ENCODE assay signal across 9 cellular contexts in the genomic region with DNA sequence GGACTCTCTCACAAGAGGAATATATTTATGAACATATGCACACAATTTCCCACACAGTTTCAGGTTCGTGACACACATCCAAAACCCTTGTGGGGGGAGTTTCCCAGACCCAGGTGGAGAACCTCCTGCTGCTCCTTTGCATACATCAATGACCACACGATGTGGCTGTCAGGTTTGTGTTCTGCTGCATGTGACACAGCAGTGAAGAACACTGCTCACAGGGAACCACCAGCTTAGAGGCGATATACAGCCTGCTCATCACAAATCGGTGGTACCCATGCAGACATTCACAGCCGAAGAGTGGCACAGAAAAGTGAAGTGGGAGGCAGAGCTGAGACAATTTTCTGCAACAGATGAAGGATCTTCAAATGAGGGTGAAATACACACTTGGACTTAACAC.
DNase-seq lines count a peak whose midpoint lies in the region; ATAC-seq and TF ChIP-seq lines count a peak whose summit lies in the region.
"Had no signal": no experiment of that assay in that cellular context is flagged by ENCODE, and none has a peak within 500 bp of the region (broad histone marks: within the 10 kb centered on the region; RNA-seq: fewer than 3 reads in every experiment).

No MANE protein-coding gene starts in this region.

- no peak for DNase-seq in central memory CD8-positive, alpha-beta T cell (ENCODE audit: low spot score in 2 of 2)
- DNase-seq in NCI-H2107 treated with DMSO at 0.1 percent for 48 hours (lab: John Stamatoyannopoulos, UW; ENCODE audit: unreplicated experiment) (no peak), NOMO-1 treated with DMSO at 0.1 percent for 48 hours (lab: John Stamatoyannopoulos, UW; ENCODE audit: unreplicated experiment) (no peak), EL (no peak)
- DNase-seq in CD8-positive, alpha-beta T cell: no peak

- no peaks in the 10 kb centered on the region for H3K9me3 ChIP-seq in CD8-positive, alpha-beta T cell (ENCODE audit: low read length)
- H3K9me3 ChIP-seq: gastroesophageal sphincter had no signal

- CTCF ChIA-PET in CD8-positive, alpha-beta T cell (lab: Charles Lee): no interaction called here

- peaks cover 3% of the 10 kb centered on the region for H3K36me3 ChIP-seq in CD8-positive, alpha-beta T cell (ENCODE audit: insufficient read depth, low read length)
- H3K36me3 ChIP-seq: gastroesophageal sphincter had no signal

- H3K27ac ChIP-seq in CD8-positive, alpha-beta T cell (ENCODE audit: low read depth, low read length): no peak overlapping the region

- intact Hi-C loops in CD8-positive, alpha-beta T cell (cut with DNase I, micrococcal nuclease): no loop called here

- peak overlapping the region; percentile 66 for H3K27ac Mint-ChIP-seq in central memory CD8-positive, alpha-beta T cell (ENCODE audit: low read depth)
- no peak overlapping the region for H3K27ac Mint-ChIP-seq in CD8-positive, alpha-beta T cell

- ATAC-seq in GM18498 (IDR thresholded peaks at IDR 0.05; ENCODE audit: unreplicated experiment) (peak; percentile 87), GM19438 (IDR thresholded peaks at IDR 0.05; ENCODE audit: low read depth, unreplicated experiment) (peak; percentile 86), HG03103 (IDR thresholded peaks at IDR 0.05; ENCODE audit: low read depth, unreplicated experiment) (peak; percentile 77)
- no peak for ATAC-seq in central memory CD8-positive, alpha-beta T cell (replicated peaks; ENCODE audit: extremely low read depth, poor library complexity, severe bottlenecking)
- ATAC-seq in CD8-positive, alpha-beta T cell: no peak
- ATAC-seq: gastroesophageal sphincter had no signal

- H3K27me3 ChIP-seq in CD8-positive, alpha-beta T cell (ENCODE audit: insufficient read depth, low read length): no peaks in the 10 kb centered on the region
- H3K27me3 ChIP-seq: gastroesophageal sphincter had no signal

- no peaks in the 10 kb centered on the region for H3K27me3 Mint-ChIP-seq in central memory CD8-positive, alpha-beta T cell
- H3K27me3 Mint-ChIP-seq in CD8-positive, alpha-beta T cell (ENCODE audit: low read depth): no peaks in the 10 kb centered on the region

- H3K4me3 Mint-ChIP-seq in central memory CD8-positive, alpha-beta T cell: no peak overlapping the region
- no peak overlapping the region for H3K4me3 Mint-ChIP-seq in CD8-positive, alpha-beta T cell

- H3K4me3 ChIP-seq in CD8-positive, alpha-beta T cell (ENCODE audit: low read depth, low read length): no peak overlapping the region
- H3K4me3 ChIP-seq: gastroesophageal sphincter had no signal

- no peaks in the 10 kb centered on the region for H3K9me3 Mint-ChIP-seq in central memory CD8-positive, alpha-beta T cell
- H3K9me3 Mint-ChIP-seq in CD8-positive, alpha-beta T cell: no peaks in the 10 kb centered on the region

- peaks cover 7% of the 10 kb centered on the region for H3K36me3 Mint-ChIP-seq in central memory CD8-positive, alpha-beta T cell (ENCODE audit: insufficient read depth)
- H3K36me3 Mint-ChIP-seq in CD8-positive, alpha-beta T cell: peaks cover 25% of the 10 kb centered on the region

- TF ChIP-seq CTCF in CD8-positive, alpha-beta T cell (IDR thresholded peaks at IDR 0.05): no peak

- no peaks in the 10 kb centered on the region for H3K4me1 ChIP-seq in CD8-positive, alpha-beta T cell (ENCODE audit: insufficient read depth, low read length)

- H3K4me1 Mint-ChIP-seq in central memory CD8-positive, alpha-beta T cell: peaks cover 7% of the 10 kb centered on the region
- no peaks in the 10 kb centered on the region for H3K4me1 Mint-ChIP-seq in CD8-positive, alpha-beta T cell (ENCODE audit: low read depth)

- POLR2A ChIA-PET in CD8-positive, alpha-beta T cell (lab: Charles Lee): no interaction called here

Comparison
In these comparisons a context has a peak if more than half of its experiments do, and no peak if none do; other contexts are left out.
1. ATAC-seq: peak in GM18498 (single experiment), GM19438 (single experiment) and HG03103 (single experiment); none in central memory CD8-positive, alpha-beta T cell (single experiment) and CD8-positive, alpha-beta T cell (single experiment).